18 cellular contexts compared by ENCODE assay signal in genomic region chr7:14197280-14197679, GRCh38.
DNase-seq lines count a peak whose midpoint lies in the region; ATAC-seq and TF ChIP-seq lines count a peak whose summit lies in the region.
"Had no signal": no experiment of that assay in that cellular context is flagged by ENCODE, and none has a peak within 500 bp of the region (broad histone marks: within the 10 kb centered on the region; RNA-seq: fewer than 3 reads in every experiment).

No MANE protein-coding gene starts in this region.

- H3K9ac ChIP-seq in SK-N-SH (no peak overlapping the region), smooth muscle cell (ENCODE audit: low read depth) (no peak overlapping the region)

- no peak for ATAC-seq in HG03432 (IDR thresholded peaks at IDR 0.05; ENCODE audit: unreplicated experiment)
- no peak for ATAC-seq in GM19467 (IDR thresholded peaks at IDR 0.05; ENCODE audit: unreplicated experiment)
- ATAC-seq: activated CD8-positive, alpha-beta T cell treated with anti-CD3 and anti-CD28 coated beads for 36 hours; activated T-helper 17 cell treated with anti-CD3 and anti-CD28 coated beads, Interleukin-2, amount 50 U/mL, for 72 hours had no signal

- H3K4me1 ChIP-seq in SK-N-SH (ENCODE audit: control insufficient read depth in 1 of 2, insufficient read depth in 2 of 2, low read depth in 1 of 2, low read length in 1 of 2) (peaks cover 9 to 19% of the 10 kb centered on the region in 2 experiments), smooth muscle cell (ENCODE audit: low read depth) (peaks cover 4% of the 10 kb centered on the region)

- no peak for TF ChIP-seq RAD21 in SK-N-SH (IDR thresholded peaks at IDR 0.05; ENCODE audit: low read length)

- H3K27ac ChIP-seq in SK-N-SH (ENCODE audit: low read depth in 2 of 2, low read length in 1 of 2), result peak overlapping the region; percentile 8 to 39; a peak in 3 of 4 replicates
- H3K27ac ChIP-seq in smooth muscle cell (ENCODE audit: low read depth), result no peak overlapping the region
- H3K27ac ChIP-seq: HL-60, skin epidermis had no signal

- CTCF ChIA-PET in SK-N-SH (lab: Yijun Ruan, JAX), result interaction anchor here (1.5 kb wide), 1 partner anchor 10 kb away, joined by 3 read pairs; no protein-coding TSS in a partner anchor

- DNase-seq in NCI-H1417 (lab: John Stamatoyannopoulos, UW) (peak in 2 of 3 experiments; percentile 18 to 44), NCI-H1417 treated with DMSO at 0.1 percent for 48 hours (lab: John Stamatoyannopoulos, UW) (no peak), SK-N-SH (no peak), foreskin fibroblast (peak; percentile 50 to 78), smooth muscle cell (lab: John Stamatoyannopoulos, UW; ENCODE audit: unreplicated experiment) (no peak)
- no peak for DNase-seq in activated CD4-positive, CD25-positive, alpha-beta regulatory T cell treated with anti-CD3 and anti-CD28 coated beads, Interleukin-2, amount 50 U/mL, for 72 hours
- DNase-seq: activated CD8-positive, alpha-beta T cell treated with anti-CD3 and anti-CD28 coated beads for 36 hours; endodermal cell; H9; hippocampal formation; Karpas-422; NCI-H510A treated with DMSO at 0.1 percent for 48 hours; T1000 had no signal

- H4K20me1 ChIP-seq in SK-N-SH (ENCODE audit: insufficient read depth), result no peaks in the 10 kb centered on the region
- no peaks in the 10 kb centered on the region for H4K20me1 ChIP-seq in smooth muscle cell (ENCODE audit: low read depth)

- 17% methylated on average over 3 of the region's 3 CpGs for WGBS in SK-N-SH (ENCODE audit: low lambda C conversion rate)
- 57% methylated on average over 3 of the region's 3 CpGs for WGBS in smooth muscle cell (ENCODE audit: low lambda C conversion rate)

- POLR2A ChIA-PET in SK-N-SH (lab: Yijun Ruan, JAX), result no interaction called here

- H2AFZ ChIP-seq in SK-N-SH (ENCODE audit: low read depth) (peak overlapping the region; percentile 42), smooth muscle cell (ENCODE audit: low read depth) (peak overlapping the region; percentile 38)

- H3K9me3 ChIP-seq in SK-N-SH, result no peaks in the 10 kb centered on the region
- no peaks in the 10 kb centered on the region for H3K9me3 ChIP-seq in smooth muscle cell (replicated peaks; ENCODE audit: low read depth)

- peak overlapping the region; percentile 13; the same call in 1 of the 2 replicates for H3K4me2 ChIP-seq in SK-N-SH
- H3K4me2 ChIP-seq in smooth muscle cell, result no peak overlapping the region

- H3K79me2 ChIP-seq in SK-N-SH (ENCODE audit: insufficient read depth) (no peaks in the 10 kb centered on the region), smooth muscle cell (ENCODE audit: low read depth) (no peaks in the 10 kb centered on the region)

- peak in 1 of 2 experiments; percentile 45; a peak in 1 of 4 replicates for TF ChIP-seq EP300 in SK-N-SH (IDR thresholded peaks at IDR 0.05; ENCODE audit: borderline replicate concordance in 1 of 2, low read depth in 1 of 2, low read length in 1 of 2)

- TF ChIP-seq CTCF in SK-N-SH (IDR thresholded peaks at IDR 0.05) (no peak), foreskin fibroblast (IDR thresholded peaks at IDR 0.05; ENCODE audit: low read depth, low read length) (no peak), smooth muscle cell (IDR thresholded peaks at IDR 0.05; ENCODE audit: borderline replicate concordance, insufficient read depth, poor library complexity, severe bottlenecking) (no peak)

- H3K36me3 ChIP-seq in SK-N-SH (replicated peaks in 1 of 2; ENCODE audit: control insufficient read depth in 1 of 2, insufficient read depth in 2 of 2, low read length in 1 of 2), result no peaks in the 10 kb centered on the region
- no peaks in the 10 kb centered on the region for H3K36me3 ChIP-seq in smooth muscle cell (ENCODE audit: low read depth)

- H3K9me2 ChIP-seq in SK-N-SH, result no peaks in the 10 kb centered on the region

- H3K27me3 ChIP-seq in SK-N-SH (ENCODE audit: insufficient read depth), result no peaks in the 10 kb centered on the region
- H3K27me3 ChIP-seq in smooth muscle cell (ENCODE audit: low read depth), result no peaks in the 10 kb centered on the region

- no peak overlapping the region for H3K4me3 ChIP-seq in SK-N-SH (ENCODE audit: low read depth in 2 of 2, low read length in 1 of 2)
- no peak overlapping the region for H3K4me3 ChIP-seq in foreskin fibroblast (ENCODE audit: low read depth in 1 of 2, low read length in 2 of 2)
- H3K4me3 ChIP-seq in smooth muscle cell, result no peak overlapping the region
- H3K4me3 ChIP-seq: skin epidermis had no signal

- H3F3A ChIP-seq in SK-N-SH (replicated peaks; ENCODE audit: insufficient read depth), result peaks cover 6% of the 10 kb centered on the region
- no peaks in the 10 kb centered on the region for H3F3A ChIP-seq in smooth muscle cell (ENCODE audit: low read depth)

TF ChIP-seq in SK-N-SH, 30 proteins besides CTCF, POLR2A, EP300 and RAD21:
- TF ChIP-seq NFIC (IDR thresholded peaks at IDR 0.05; ENCODE audit: borderline replicate concordance) (peak; percentile 81), SIN3A (IDR thresholded peaks at IDR 0.05; ENCODE audit: borderline replicate concordance, low read depth, low read length) (no peak), TEAD4 (IDR thresholded peaks at IDR 0.05; ENCODE audit: borderline replicate concordance, insufficient read depth) (no peak), IRF3 (IDR thresholded peaks at IDR 0.05; ENCODE audit: low read depth, low read length) (no peak), ELF1 (IDR thresholded peaks at IDR 0.05) (no peak), TAF1 (IDR thresholded peaks at IDR 0.05; ENCODE audit: borderline replicate concordance, low read depth, low read length) (no peak), CHD2 (IDR thresholded peaks at IDR 0.05; ENCODE audit: low read length, partially characterized antibody) (peak; percentile 18), RFX5 (IDR thresholded peaks at IDR 0.05; ENCODE audit: low read length) (no peak)

Comparison
In these comparisons a context has a peak if more than half of its experiments do, and no peak if none do; other contexts are left out.
1. DNase-seq: peak in NCI-H1417 (2 of 3) and foreskin fibroblast (2 of 2); none in NCI-H1417 treated with DMSO at 0.1 percent for 48 hours (single experiment), SK-N-SH (single experiment), smooth muscle cell (single experiment) and activated CD4-positive, CD25-positive, alpha-beta regulatory T cell treated with anti-CD3 and anti-CD28 coated beads, Interleukin-2, amount 50 U/mL, for 72 hours (single experiment).